In genomic region chr10:110497438-110498086, GRCh38 we compare ENCODE assay signal across 8 cellular contexts. TPM values are rescaled to one million over a fixed set of nuclear protein-coding genes. Genes with fewer than 3 reads are reported as not detected.
DNase-seq lines count a peak whose midpoint lies in the region; ATAC-seq, FAIRE-seq and TF ChIP-seq lines count a peak whose summit lies in the region.

Gene DUSP5, plus strand, starts transcription at chr10:110497907. Its CDS starts 215 bp downstream, at chr10:110498122.

- no peaks in the 10 kb centered on the region for H3K27me3 ChIP-seq in keratinocyte (ENCODE audit: control insufficient read depth, extremely low read depth, insufficient read depth, low read length)

- ATAC-seq in GM18870 (IDR thresholded peaks at IDR 0.05; ENCODE audit: unreplicated experiment), result peak; percentile 52
- peak; percentile 55 for ATAC-seq in HG03103 (IDR thresholded peaks at IDR 0.05; ENCODE audit: low read depth, unreplicated experiment)

- TF ChIP-seq CTCF in AG09309 (IDR thresholded peaks at IDR 0.05; ENCODE audit: control insufficient read depth, insufficient read depth, low read depth, low read length, missing control alignments), result no peak
- no peak for TF ChIP-seq CTCF in keratinocyte (optimal IDR thresholded peaks at IDR 0.05 in 1 of 3, IDR thresholded peaks at IDR 0.05 in 1 of 3, conservative IDR thresholded peaks at IDR 0.05 in 1 of 3; ENCODE audit: extremely low read depth in 1 of 3, insufficient read depth in 2 of 3, low read length in 3 of 3)

- H3K36me3 ChIP-seq in keratinocyte (ENCODE audit: control insufficient read depth in 2 of 2, extremely low read depth in 1 of 2, insufficient read depth in 2 of 2, low read length in 2 of 2), result peaks cover 0 to 28% of the 10 kb centered on the region in 2 experiments

- peak within 1 kb of the TSS; percentile 93 for H3K9ac ChIP-seq in keratinocyte (ENCODE audit: control insufficient read depth, extremely low read depth, insufficient read depth, low read length)

- H3K4me3 ChIP-seq in AG09309 (ENCODE audit: control insufficient read depth, low read depth, low read length) (peak within 1 kb of the TSS; percentile 92), keratinocyte (ENCODE audit: control insufficient read depth in 2 of 3, extremely low read depth in 1 of 3, insufficient read depth in 2 of 3, low read depth in 1 of 3, low read length in 3 of 3) (peak within 1 kb of the TSS; percentile 91 to 99 (median 98))

- no peaks in the 10 kb centered on the region for H3K9me1 ChIP-seq in keratinocyte (ENCODE audit: control insufficient read depth, extremely low read depth, insufficient read depth, low read length)

- peaks cover 44% of the 10 kb centered on the region for H3K4me1 ChIP-seq in keratinocyte (ENCODE audit: control insufficient read depth, extremely low read depth, insufficient read depth, low read length)

- H2AFZ ChIP-seq in keratinocyte (ENCODE audit: control insufficient read depth, low read length), result no peak within 1 kb of the TSS

- peak within 1 kb of the TSS; percentile 84 for H3K27ac ChIP-seq in keratinocyte (ENCODE audit: control insufficient read depth, insufficient read depth, low read length)

- H3K79me2 ChIP-seq in keratinocyte (ENCODE audit: control insufficient read depth, insufficient read depth, low read length), result peaks cover 73% of the 10 kb centered on the region

- DNase-seq in AG09309 (ENCODE audit: low read depth) (peak; percentile 74), NCI-H446 treated with DMSO at 0.1 percent for 48 hours (lab: John Stamatoyannopoulos, UW) (peak; percentile 68), cerebellar cortex (ENCODE audit: low spot score) (peak; percentile 96), keratinocyte (ENCODE audit: low read depth, low spot score) (no peak)
- peak; percentile 96 for DNase-seq in activated CD4-positive, CD25-positive, alpha-beta regulatory T cell treated with anti-CD3 and anti-CD28 coated beads, Interleukin-2, amount 50 U/mL, for 72 hours
- peak; percentile 90 to 94 (median 92) for DNase-seq in stimulated activated CD4-positive, alpha-beta T cell treated with anti-CD3 and anti-CD28 coated beads, Interleukin-12 subunit alpha, Interleukin-12 subunit beta, amount 100 ng/mL, for 48 hours (ENCODE audit: low read depth in 2 of 3, low spot score in 1 of 3)

- dilution Hi-C loops in keratinocyte (cut with MboI; ENCODE audit: extremely low pct_ligation_motif_present, low sequenced_read_pairs), result no loop called here

- H4K20me1 ChIP-seq in keratinocyte (ENCODE audit: control insufficient read depth, extremely low read depth, insufficient read depth, low read length), result peaks cover 28% of the 10 kb centered on the region

- H3K9me3 ChIP-seq in keratinocyte (ENCODE audit: control insufficient read depth, low read depth, low read length), result no peaks in the 10 kb centered on the region

- peak within 1 kb of the TSS; percentile 96 for H3K4me2 ChIP-seq in keratinocyte (ENCODE audit: control insufficient read depth, extremely low read depth, insufficient read depth, low read depth, low read length)

- FAIRE-seq in keratinocyte (lab: Jason Lieb, UNC), result no peak

RNA-seq across cellular contexts. Expression of gene DUSP5, which starts in this region (rescaled TPM):
- 38.0 to 55.5 TPM (median 49.6 TPM) in 3 replicates for polyA plus RNA-seq in keratinocyte
- 22.8 TPM for polyA plus RNA-seq in keratinocyte (2011; ENCODE audit: low read depth)
- polyA plus RNA-seq in keratinocyte (2011; cell fraction: cytosol; rRNA removed), result 41.9 and 45.2 TPM in 2 replicates
- polyA plus RNA-seq in keratinocyte (2011; cell fraction: nucleus; rRNA removed), result 50.2 and 50.3 TPM in 2 replicates
- polyA plus RNA-seq in keratinocyte (2012; ENCODE audit: low replicate concordance), result 33.6 and 62.0 TPM in 2 replicates
- 95.1 to 130 TPM (median 126 TPM) in 3 replicates for polyA minus RNA-seq in keratinocyte
- 115 TPM for polyA minus RNA-seq in keratinocyte (2011; cell fraction: cytosol; rRNA and poly(A)+ RNA removed)
- 42.7 and 55.8 TPM in 2 replicates for polyA minus RNA-seq in keratinocyte (2011; cell fraction: nucleus; rRNA and poly(A)+ RNA removed)
